ENCODE assay signal across 12 cellular contexts in the genomic region with DNA sequence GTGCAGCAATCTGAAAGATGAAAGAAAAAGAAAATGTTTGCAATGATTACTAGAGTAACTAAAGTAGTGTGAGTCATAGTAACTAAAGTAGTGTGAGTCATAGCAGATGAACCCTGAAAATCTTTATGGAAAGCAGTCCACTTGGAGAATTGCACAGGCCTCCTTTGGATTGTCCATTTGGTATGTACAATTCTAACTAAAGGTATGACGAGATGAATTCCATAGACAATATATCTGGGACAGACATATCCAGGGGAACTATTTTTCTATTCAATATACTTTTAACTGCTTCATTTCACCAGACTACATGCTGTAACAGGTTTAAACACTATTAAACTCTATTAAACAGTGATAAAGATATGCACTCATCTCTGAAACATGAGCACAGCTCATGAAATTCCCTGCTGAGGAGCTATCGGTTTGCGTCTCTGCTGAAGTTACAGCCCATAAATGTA.
DNase-seq lines count a peak whose midpoint lies in the region; ATAC-seq, FAIRE-seq and TF ChIP-seq lines count a peak whose summit lies in the region.
"Had no signal": no experiment of that assay in that cellular context is flagged by ENCODE, and none has a peak within 500 bp of the region (broad histone marks: within the 10 kb centered on the region; RNA-seq: fewer than 3 reads in every experiment).

No MANE protein-coding gene starts in this region.

- no peaks in the 10 kb centered on the region for H3K36me3 ChIP-seq in keratinocyte (ENCODE audit: control insufficient read depth in 2 of 2, extremely low read depth in 1 of 2, insufficient read depth in 2 of 2, low read length in 2 of 2)
- H3K36me3 ChIP-seq: BLaER1, heart left ventricle had no signal

- H4K20me1 ChIP-seq in keratinocyte (ENCODE audit: control insufficient read depth, extremely low read depth, insufficient read depth, low read length): no peaks in the 10 kb centered on the region
- H4K20me1 ChIP-seq: BLaER1 had no signal

- no peaks in the 10 kb centered on the region for H3K9me3 ChIP-seq in keratinocyte (ENCODE audit: control insufficient read depth, low read depth, low read length)
- H3K9me3 ChIP-seq: BLaER1 had no signal

- peak overlapping the region; percentile 65 for H2AFZ ChIP-seq in keratinocyte (ENCODE audit: control insufficient read depth, low read length)

- H3K27me3 ChIP-seq in keratinocyte (ENCODE audit: control insufficient read depth, extremely low read depth, insufficient read depth, low read length): no peaks in the 10 kb centered on the region
- H3K27me3 ChIP-seq: BLaER1, heart left ventricle had no signal

- ATAC-seq in GM18861 (IDR thresholded peaks at IDR 0.05; ENCODE audit: unreplicated experiment): no peak
- ATAC-seq: heart left ventricle had no signal

- no peak for TF ChIP-seq CTCF in keratinocyte (optimal IDR thresholded peaks at IDR 0.05 in 1 of 3, IDR thresholded peaks at IDR 0.05 in 1 of 3, conservative IDR thresholded peaks at IDR 0.05 in 1 of 3; ENCODE audit: extremely low read depth in 1 of 3, insufficient read depth in 2 of 3, low read length in 3 of 3)

- peak overlapping the region; percentile 48 for H3K4me2 ChIP-seq in keratinocyte (ENCODE audit: control insufficient read depth, extremely low read depth, insufficient read depth, low read depth, low read length)
- H3K4me2 ChIP-seq: BLaER1 had no signal

- dilution Hi-C loops in keratinocyte (cut with MboI; ENCODE audit: extremely low pct_ligation_motif_present, low sequenced_read_pairs): no loop called here

- no peak overlapping the region for H3K4me3 ChIP-seq in keratinocyte (ENCODE audit: control insufficient read depth in 2 of 3, extremely low read depth in 1 of 3, insufficient read depth in 2 of 3, low read depth in 1 of 3, low read length in 3 of 3)
- H3K4me3 ChIP-seq: BLaER1, heart left ventricle had no signal

- no peaks in the 10 kb centered on the region for H3K79me2 ChIP-seq in keratinocyte (ENCODE audit: control insufficient read depth, insufficient read depth, low read length)

- peak; percentile 73 for FAIRE-seq in keratinocyte (lab: Jason Lieb, UNC)

- H3K27ac ChIP-seq in keratinocyte (ENCODE audit: control insufficient read depth, insufficient read depth, low read length): peak overlapping the region; percentile 80
- H3K27ac ChIP-seq: BLaER1, heart left ventricle had no signal

- H3K9me1 ChIP-seq in keratinocyte (ENCODE audit: control insufficient read depth, extremely low read depth, insufficient read depth, low read length): no peaks in the 10 kb centered on the region

- peaks cover 13% of the 10 kb centered on the region for H3K4me1 ChIP-seq in keratinocyte (ENCODE audit: control insufficient read depth, extremely low read depth, insufficient read depth, low read length)
- H3K4me1 ChIP-seq: BLaER1, heart left ventricle had no signal

- DNase-seq in AG08395 (ENCODE audit: low spot score): peak; percentile 49
- DNase-seq in HT-29 (ENCODE audit: low spot score): peak; percentile 12
- DNase-seq in astrocyte of the hippocampus (ENCODE audit: low read depth, low spot score): peak; percentile 33
- peak; percentile 21 for DNase-seq in keratinocyte (ENCODE audit: low read depth, low spot score)
- DNase-seq in hypothalamus (lab: John Stamatoyannopoulos, UW): no peak
- no peak for DNase-seq in globus pallidus (ENCODE audit: low spot score)
- DNase-seq in T-helper 9 cell: no peak
- DNase-seq: activated naive CD4-positive, alpha-beta T cell treated with anti-CD3 and anti-CD28 coated beads for 36 hours; heart left ventricle; NCI-H446 treated with DMSO at 0.1 percent for 48 hours had no signal

- H3K9ac ChIP-seq in keratinocyte (ENCODE audit: control insufficient read depth, extremely low read depth, insufficient read depth, low read length): peak overlapping the region; percentile 15
- H3K9ac ChIP-seq: BLaER1 had no signal

Comparison
In these comparisons a context has a peak if more than half of its experiments do, and no peak if none do; other contexts are left out.
1. DNase-seq: peak in AG08395 (single experiment), HT-29 (single experiment), astrocyte of the hippocampus (single experiment) and keratinocyte (single experiment); none in hypothalamus (0 of 51), globus pallidus (single experiment) and T-helper 9 cell (single experiment).